In genomic region chr16:8797364-8798173, GRCh38 we compare ENCODE assay signal across 1 cellular context.
TF ChIP-seq lines count a peak whose summit lies in the region.

TSS of gene PMM2 (plus strand) at chr16:8797839. CDS start at chr16:8797883, 44 bp downstream.
TSS of gene TMEM186 (minus strand) at chr16:8797639. CDS start at chr16:8797614, 25 bp downstream.

TF ChIP-seq in K562, 482 proteins besides CTCF, POLR2A, EP300 and RAD21 (continued from another document and continues in another):
- TF ChIP-seq RBM25 (IDR thresholded peaks at IDR 0.05; ENCODE audit: low read depth, low read length, severe bottlenecking): no peak
- no peak for TF ChIP-seq ZNF280B (CRISPR knock-in tag; IDR thresholded peaks at IDR 0.05)
- no peak for TF ChIP-seq ZNF184 (CRISPR knock-in tag; IDR thresholded peaks at IDR 0.05)
- TF ChIP-seq ZNF696 (CRISPR knock-in tag; conservative IDR thresholded peaks at IDR 0.05): no peak
- no peak for TF ChIP-seq SLC30A9 (CRISPR knock-in tag; IDR thresholded peaks at IDR 0.05)
- TF ChIP-seq BRF2 (IDR thresholded peaks at IDR 0.05; ENCODE audit: borderline replicate concordance, insufficient read depth, insufficient read length): no peak
- peak; percentile 83 for TF ChIP-seq HDAC2 (IDR thresholded peaks at IDR 0.05)
- peak; percentile 72 for TF ChIP-seq USF1 (CRISPR knock-in tag; IDR thresholded peaks at IDR 0.05)
- no peak for TF ChIP-seq XRCC3 (IDR thresholded peaks at IDR 0.05)
- TF ChIP-seq NR2C1 (IDR thresholded peaks at IDR 0.05): peak; percentile 96
- TF ChIP-seq NR2C1 (tag; IDR thresholded peaks at IDR 0.05): peak; percentile 97
- no peak for TF ChIP-seq ZNF217 (CRISPR knock-in tag; IDR thresholded peaks at IDR 0.05)
- 0 out of 2 replicates have a peak, but pooled peaks have one; percentile 27 for TF ChIP-seq ZNF232 (CRISPR knock-in tag; IDR thresholded peaks at IDR 0.05)
- no peak for TF ChIP-seq ZEB2 (IDR thresholded peaks at IDR 0.05)
- TF ChIP-seq CREB5 (CRISPR knock-in tag; IDR thresholded peaks at IDR 0.05): no peak
- TF ChIP-seq CBFB (CRISPR knock-in tag; IDR thresholded peaks at IDR 0.05): no peak
- TF ChIP-seq GTF2B (IDR thresholded peaks at IDR 0.05; ENCODE audit: extremely low read depth, insufficient read length): no peak
- 0 out of 2 replicates have a peak, but pooled peaks have one; percentile 32 for TF ChIP-seq SPI1 (IDR thresholded peaks at IDR 0.05; ENCODE audit: borderline replicate concordance, low read depth, low read length)
- peak; percentile 54 for TF ChIP-seq RBM22 (IDR thresholded peaks at IDR 0.05; ENCODE audit: low read depth, low read length, poor library complexity, severe bottlenecking)
- no peak for TF ChIP-seq PYGO2 (tag; IDR thresholded peaks at IDR 0.05)
- peak; percentile 63 for TF ChIP-seq ZNF431 (CRISPR knock-in tag; IDR thresholded peaks at IDR 0.05)
- TF ChIP-seq FOXM1 (IDR thresholded peaks at IDR 0.05; ENCODE audit: low read depth): no peak
- TF ChIP-seq FOXM1 (CRISPR knock-in tag; IDR thresholded peaks at IDR 0.05; ENCODE audit: low read depth): 0 out of 2 replicates have a peak, but pooled peaks have one; percentile 44
- TF ChIP-seq SMAD3 (CRISPR knock-in tag; conservative IDR thresholded peaks at IDR 0.05): no peak
- no peak for TF ChIP-seq ZNF318 (IDR thresholded peaks at IDR 0.05; ENCODE audit: borderline replicate concordance in 1 of 2, low read depth in 1 of 2)
- no peak for TF ChIP-seq KLF10 (CRISPR knock-in tag; IDR thresholded peaks at IDR 0.05)
- TF ChIP-seq ZNF655 (CRISPR knock-in tag; IDR thresholded peaks at IDR 0.05): no peak
- no peak for TF ChIP-seq ZBTB8A (IDR thresholded peaks at IDR 0.05; ENCODE audit: partially characterized antibody)
- no peak for TF ChIP-seq SFPQ (IDR thresholded peaks at IDR 0.05; ENCODE audit: low read depth, low read length)
- TF ChIP-seq HDAC3 (IDR thresholded peaks at IDR 0.05; ENCODE audit: borderline replicate concordance, partially characterized antibody): no peak
- TF ChIP-seq CHD2 (IDR thresholded peaks at IDR 0.05; ENCODE audit: low read depth, low read length): no peak; the same call in 1 of the 2 replicates
- TF ChIP-seq ZNF354B (CRISPR knock-in tag; IDR thresholded peaks at IDR 0.05): no peak
- no peak for TF ChIP-seq KHSRP (IDR thresholded peaks at IDR 0.05)
- no peak for TF ChIP-seq STAG1 (CRISPR knock-in tag; IDR thresholded peaks at IDR 0.05; ENCODE audit: borderline replicate concordance)
- TF ChIP-seq TGIF2 (CRISPR knock-in tag; IDR thresholded peaks at IDR 0.05): peak; percentile 99
- no peak for TF ChIP-seq ZNF174 (CRISPR knock-in tag; IDR thresholded peaks at IDR 0.05)
- TF ChIP-seq FOXK1 (CRISPR knock-in tag; IDR thresholded peaks at IDR 0.05; ENCODE audit: borderline replicate concordance): peak; percentile 85; the same call in 1 of the 2 replicates
- TF ChIP-seq TCF3 (CRISPR knock-in tag; IDR thresholded peaks at IDR 0.05): no peak
- no peak for TF ChIP-seq ZNF124 (CRISPR knock-in tag; IDR thresholded peaks at IDR 0.05)
- TF ChIP-seq ZNF12 (CRISPR knock-in tag; IDR thresholded peaks at IDR 0.05): peak; percentile 64; the same call in 1 of the 2 replicates
- TF ChIP-seq CGGBP1 (CRISPR knock-in tag; IDR thresholded peaks at IDR 0.05): no peak
- TF ChIP-seq PTRF (tag; IDR thresholded peaks at IDR 0.05): no peak
- peak; percentile 99 for TF ChIP-seq CREB3L1 (IDR thresholded peaks at IDR 0.05; ENCODE audit: borderline replicate concordance, low read depth)
